ENCODE assay signal across 25 cellular contexts in genomic region chrX:10508891-10509290, GRCh38.
DNase-seq lines count a peak whose midpoint lies in the region; ATAC-seq, FAIRE-seq and TF ChIP-seq lines count a peak whose summit lies in the region.
"Had no signal": no experiment of that assay in that cellular context is flagged by ENCODE, and none has a peak within 500 bp of the region (broad histone marks: within the 10 kb centered on the region; RNA-seq: fewer than 3 reads in every experiment).

No MANE protein-coding gene starts in this region.

- H3K79me2 ChIP-seq in H9 (ENCODE audit: insufficient read depth, low read length): peaks cover 8% of the 10 kb centered on the region; the same call in 1 of the 2 replicates

- no peak overlapping the region for H3K9ac ChIP-seq in H9 (ENCODE audit: extremely low read depth, insufficient read length, low read length)
- no peak overlapping the region for H3K9ac ChIP-seq in kidney (ENCODE audit: low read length in 2 of 2)
- H3K9ac ChIP-seq: BLaER1 had no signal

- H3K36me3 Mint-ChIP-seq in H9 (ENCODE audit: insufficient read depth in 1 of 3, low read depth in 3 of 3) (peaks cover 0 to 11% (median 3%) of the 10 kb centered on the region in 3 experiments; a peak in 5 of 7 replicates), neural crest cell (ENCODE audit: low read depth) (peaks cover 13% of the 10 kb centered on the region)
- H3K36me3 Mint-ChIP-seq: CD4-positive, CD25-positive, alpha-beta regulatory T cell; T-cell had no signal

- peak overlapping the region; percentile 41 for H3K4me2 ChIP-seq in H9 (ENCODE audit: insufficient read depth, insufficient read length, low read length)
- H3K4me2 ChIP-seq: BLaER1 had no signal

- H2BK12ac ChIP-seq in H9 (ENCODE audit: insufficient read length, low read depth, low read length): no peak overlapping the region

- H3K27ac Mint-ChIP-seq in H9: peak overlapping the region; percentile 20 to 88 (median 36); a peak in 4 of 7 replicates
- peak overlapping the region; percentile 15 for H3K27ac Mint-ChIP-seq in neural crest cell (ENCODE audit: unreplicated experiment)
- H3K27ac Mint-ChIP-seq: CD4-positive, CD25-positive, alpha-beta regulatory T cell; T-cell had no signal

- H2AK5ac ChIP-seq in H9 (ENCODE audit: insufficient read length, low read length): no peak overlapping the region

- H3K4me1 ChIP-seq in H9 (ENCODE audit: insufficient read depth, low read length) (peaks cover 18% of the 10 kb centered on the region), iPS DF 6.9 (ENCODE audit: control insufficient read depth, insufficient read depth, low read length) (peaks cover 2% of the 10 kb centered on the region; the same call in 1 of the 2 replicates), kidney (ENCODE audit: control insufficient read depth in 1 of 2, insufficient read depth in 1 of 2, low read depth in 1 of 2, low read length in 2 of 2) (peaks cover 0 to 5% of the 10 kb centered on the region in 2 donors)

- H3K27me3 ChIP-seq in H9 (ENCODE audit: insufficient read depth, low read length) (no peaks in the 10 kb centered on the region), iPS DF 6.9 (ENCODE audit: control insufficient read depth, insufficient read depth, low read length) (no peaks in the 10 kb centered on the region)
- H3K27me3 ChIP-seq: MG63, SJSA1 had no signal

- no peak overlapping the region for H2BK120ac ChIP-seq in H9 (ENCODE audit: low read depth, low read length, poor library complexity, severe bottlenecking)

- no peak overlapping the region for H2BK20ac ChIP-seq in H9 (ENCODE audit: low read depth, low read length, poor library complexity, severe bottlenecking)

- H3K79me1 ChIP-seq in H9 (ENCODE audit: insufficient read depth, low read depth, low read length, poor library complexity, severe bottlenecking): no peaks in the 10 kb centered on the region

- FAIRE-seq in kidney (lab: Jason Lieb, UNC) (no peak), GM19239 (lab: Jason Lieb, UNC) (no peak)
- FAIRE-seq: A204.1, D721Med, GM18507 had no signal

- no peak overlapping the region for H4K91ac ChIP-seq in H9 (ENCODE audit: insufficient read length, low read depth, low read length)

- H3K18ac ChIP-seq in H9 (ENCODE audit: insufficient read length, low read depth, low read length): no peak overlapping the region

- no peak overlapping the region for H4K5ac ChIP-seq in H9 (ENCODE audit: insufficient read length, low read depth, low read length)

- H3K27me3 Mint-ChIP-seq in H9 (ENCODE audit: low read depth): no peaks in the 10 kb centered on the region; the same call in 1 of the 2 replicates
- H3K27me3 Mint-ChIP-seq in neural crest cell (ENCODE audit: low read depth): no peaks in the 10 kb centered on the region
- H3K27me3 Mint-ChIP-seq: CD4-positive, CD25-positive, alpha-beta regulatory T cell; T-cell had no signal

- no peak overlapping the region for H2BK5ac ChIP-seq in H9 (ENCODE audit: insufficient read length, low read length)

- no peak overlapping the region for H3K4ac ChIP-seq in H9 (ENCODE audit: low read depth, low read length)

- no peak overlapping the region for H3K14ac ChIP-seq in H9 (ENCODE audit: insufficient read depth, low read length)

- H2BK15ac ChIP-seq in H9 (ENCODE audit: low read depth, low read length): no peak overlapping the region

- no peak overlapping the region for H3K56ac ChIP-seq in H9 (ENCODE audit: insufficient read length, low read depth, low read length)

- H3T11ph ChIP-seq in H9 (ENCODE audit: low read length): no peak overlapping the region

- peaks cover 25 to 37% of the 10 kb centered on the region in 2 experiments for H3K4me1 Mint-ChIP-seq in H9
- peaks cover 30% of the 10 kb centered on the region for H3K4me1 Mint-ChIP-seq in neural crest cell
- H3K4me1 Mint-ChIP-seq: CD4-positive, CD25-positive, alpha-beta regulatory T cell; T-cell had no signal

- in situ Hi-C loops in SK-MEL-5 (cut with HindIII; ENCODE audit: low pct_unique_long_range_greater_than_20kb, low sequenced_read_pairs): no loop called here

- DNase-seq in H9: no peak
- DNase-seq in SK-MEL-5 (ENCODE audit: low read depth, low spot score): peak; percentile 35
- peak; percentile 16 for DNase-seq in iPS DF 6.9 (ENCODE audit: low read depth, low spot score)
- no peak for DNase-seq in neural crest cell (ENCODE audit: low read depth, low spot score)
- no peak for DNase-seq in kidney
- DNase-seq in GM19239 (ENCODE audit: insufficient read length, low spot score): no peak
- DNase-seq: CD4-positive, CD25-positive, alpha-beta regulatory T cell; HCEC 1CT; IMR-90; KG1; MG63; NCI-H1105 treated with DMSO at 0.1 percent for 48 hours; NCI-H146; NCI-H2029; NCI-H446 treated with DMSO at 0.1 percent for 48 hours; Right ventricle myocardium superior; RPMI8226; T-cell had no signal

- H3K27ac ChIP-seq in H9 (ENCODE audit: insufficient read length, low read depth, low read length) (peak overlapping the region; percentile 89), iPS DF 6.9 (ENCODE audit: low read length) (no peak overlapping the region), kidney (ENCODE audit: low read depth in 2 of 2, low read length in 2 of 2) (no peak overlapping the region)
- H3K27ac ChIP-seq: BLaER1 had no signal

- H3K9me3 Mint-ChIP-seq in H9: peaks cover 13 to 25% of the 10 kb centered on the region in 2 experiments; a peak in 4 of 5 replicates
- H3K9me3 Mint-ChIP-seq in neural crest cell: peaks cover 7% of the 10 kb centered on the region

- no peaks in the 10 kb centered on the region for H3K36me3 ChIP-seq in iPS DF 6.9 (ENCODE audit: control insufficient read depth, insufficient read depth, low read length)
- H3K36me3 ChIP-seq in kidney (ENCODE audit: control insufficient read depth in 1 of 2, insufficient read depth in 2 of 2, low read length in 2 of 2): no peaks in the 10 kb centered on the region
- H3K36me3 ChIP-seq: BLaER1, SJSA1 had no signal

- H3K4me3 Mint-ChIP-seq in H9: peak overlapping the region in 1 of 2 experiments; percentile 18; a peak in 3 of 5 replicates
- H3K4me3 Mint-ChIP-seq in neural crest cell: no peak overlapping the region
- H3K4me3 Mint-ChIP-seq: CD4-positive, CD25-positive, alpha-beta regulatory T cell; T-cell had no signal

- no peaks in the 10 kb centered on the region for H4K20me1 ChIP-seq in H9 (ENCODE audit: control insufficient read depth, insufficient read depth, insufficient read length)
- H4K20me1 ChIP-seq: BLaER1 had no signal

- TF ChIP-seq CTCF in H9 (conservative IDR thresholded peaks at IDR 0.05) (no peak), neural crest cell (conservative IDR thresholded peaks at IDR 0.05) (no peak), kidney (IDR thresholded peaks at IDR 0.05; ENCODE audit: borderline replicate concordance, extremely low read depth, insufficient read depth) (no peak)

- H3K9me3 ChIP-seq in H9 (ENCODE audit: control insufficient read depth, low read depth, low read length): no peaks in the 10 kb centered on the region
- H3K9me3 ChIP-seq in iPS DF 6.9 (ENCODE audit: control insufficient read depth, insufficient read depth, low read length): no peaks in the 10 kb centered on the region
- no peaks in the 10 kb centered on the region for H3K9me3 ChIP-seq in kidney (ENCODE audit: control insufficient read depth in 1 of 2, low read length in 2 of 2)
- H3K9me3 ChIP-seq: BLaER1, MG63, SJSA1 had no signal

- no peaks in the 10 kb centered on the region for H3K23me2 ChIP-seq in H9 (ENCODE audit: insufficient read length, low read depth, low read length, poor library complexity, severe bottlenecking)

- no peak overlapping the region for H3K23ac ChIP-seq in H9 (ENCODE audit: insufficient read length, low read depth, low read length)

- H3K4me3 ChIP-seq in iPS DF 6.9 (ENCODE audit: low read length) (no peak overlapping the region), kidney (ENCODE audit: low read length in 2 of 2) (no peak overlapping the region)
- H3K4me3 ChIP-seq: BLaER1, MG63, SJSA1 had no signal

- H4K8ac ChIP-seq in H9 (replicated peaks; ENCODE audit: insufficient read length, low read depth, low read length): no peak overlapping the region

- intact Hi-C loops in kidney (cut with DNase I): no loop called here

- ATAC-seq in GM21723 (IDR thresholded peaks at IDR 0.05; ENCODE audit: unreplicated experiment) (no peak), HG03025 (IDR thresholded peaks at IDR 0.05; ENCODE audit: low FRiP score, unreplicated experiment) (no peak)
- ATAC-seq: T-cell had no signal

- H2AFZ ChIP-seq in H9 (ENCODE audit: low read length): no peak overlapping the region

Comparison
In these comparisons a context has a peak if more than half of its experiments do, and no peak if none do; other contexts are left out.
1. DNase-seq: peak in SK-MEL-5 (single experiment) and iPS DF 6.9 (single experiment); none in H9 (single experiment), neural crest cell (single experiment), kidney (single experiment) and GM19239 (single experiment).